Comparison of ENCODE assay signal across 12 cellular contexts in the genomic region with DNA sequence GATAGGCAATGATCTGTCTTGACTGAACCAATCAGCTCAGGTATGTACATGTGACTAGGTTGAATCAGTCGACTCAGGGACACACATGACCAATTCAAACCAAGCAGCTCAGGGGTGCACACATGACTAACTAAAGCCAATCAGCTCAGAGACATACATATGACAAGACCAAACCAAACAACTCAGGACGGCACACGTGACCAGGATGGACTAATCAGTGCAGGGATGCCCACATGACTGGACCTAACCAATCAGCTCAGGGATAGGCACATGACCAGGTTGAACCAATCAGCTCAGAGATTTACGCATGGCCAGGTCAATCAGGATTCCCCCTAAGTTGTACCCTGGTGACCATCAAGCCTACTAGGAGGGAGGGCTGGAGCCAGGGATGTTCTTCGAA.
"Had no signal": no experiment of that assay in that cellular context is flagged by ENCODE, and none has a peak within 500 bp of the region (broad histone marks: within the 10 kb centered on the region; RNA-seq: fewer than 3 reads in every experiment).

No MANE protein-coding gene starts in this region.

- H3K27ac ChIP-seq: cardiac muscle cell, gastrocnemius medialis, psoas muscle, stomach had no signal

- H3K36me3 ChIP-seq: cardiac muscle cell, gastrocnemius medialis, stomach had no signal

- H3K9me3 ChIP-seq: gastrocnemius medialis, psoas muscle, stomach had no signal

- H3K4me1 ChIP-seq: gastrocnemius medialis, stomach had no signal

- H3K4me3 ChIP-seq: cardiac muscle cell, gastrocnemius medialis, psoas muscle, stomach had no signal

- H3K4me3 Mint-ChIP-seq: nephron progenitor cell had no signal

- H3K27ac Mint-ChIP-seq: nephron progenitor cell had no signal

- H3K27me3 ChIP-seq: cardiac muscle cell, gastrocnemius medialis had no signal

- DNase-seq: activated CD4-positive, alpha-beta T cell treated with anti-CD3 and anti-CD28 coated beads for 48 hours; activated gamma-delta T cell; activated T-cell treated with anti-CD3 and anti-CD28 coated beads for 4 hours; gastrocnemius medialis; left ventricle myocardium superior; mesendoderm; nephron progenitor cell; psoas muscle; stimulated activated CD4-positive, alpha-beta T cell treated with anti-CD3 and anti-CD28 coated beads, Interleukin-2, amount 100 ng/mL, for 48 hours; stomach; SW 1271 had no signal

- ATAC-seq: gastrocnemius medialis, left ventricle myocardium superior had no signal
